In genomic region chr12:84766375-84766774, GRCh38 we compare ENCODE assay signal across 25 cellular contexts.
DNase-seq lines count a peak whose midpoint lies in the region; ATAC-seq, FAIRE-seq and TF ChIP-seq lines count a peak whose summit lies in the region.
"Had no signal": no experiment of that assay in that cellular context is flagged by ENCODE, and none has a peak within 500 bp of the region (broad histone marks: within the 10 kb centered on the region; RNA-seq: fewer than 3 reads in every experiment).

No MANE protein-coding gene starts in this region.

- dilution Hi-C loops in IMR-90 (cut with HindIII; ENCODE audit: low sequenced_read_pairs, unreplicated experiment), result no loop called here

- H3K27me3 ChIP-seq in IMR-90 (ENCODE audit: control insufficient read depth, insufficient read depth, low read length), result no peaks in the 10 kb centered on the region
- H3K27me3 ChIP-seq in H1 (replicated peaks in 1 of 4; ENCODE audit: control insufficient read depth in 3 of 4, extremely low read depth in 1 of 4, insufficient read depth in 3 of 4, low read length in 3 of 4), result no peaks in the 10 kb centered on the region
- H3K27me3 ChIP-seq: BLaER1 treated with 17β-estradiol and CSF1 and Interleukin-3, amounts not matched to agents 10 nM and 100 nM had no signal

- TF ChIP-seq EP300 in A549 (IDR thresholded peaks at IDR 0.05), result no peak
- no peak for TF ChIP-seq EP300 in H1 (IDR thresholded peaks at IDR 0.05; ENCODE audit: borderline replicate concordance in 1 of 2, low read depth in 2 of 2, low read length in 2 of 2)

- no peaks in the 10 kb centered on the region for H3K27me3 Mint-ChIP-seq in activated CD8-positive, alpha-beta T cell treated with anti-CD3 and anti-CD28 coated beads for 36 hours
- H3K27me3 Mint-ChIP-seq: B cell; CD4-positive, alpha-beta T cell had no signal

- TF ChIP-seq CTCF in A549 (IDR thresholded peaks at IDR 0.05) (no peak), IMR-90 (conservative IDR thresholded peaks at IDR 0.05; ENCODE audit: low read depth, low read length) (no peak), H1 (IDR thresholded peaks at IDR 0.05; ENCODE audit: control extremely low read depth in 1 of 3, insufficient read depth in 1 of 3, low read depth in 1 of 3, low read length in 3 of 3) (no peak), kidney (IDR thresholded peaks at IDR 0.05; ENCODE audit: borderline replicate concordance, extremely low read depth, insufficient read depth) (no peak)
- TF ChIP-seq CTCF in activated CD8-positive, alpha-beta T cell treated with anti-CD3 and anti-CD28 coated beads for 36 hours (IDR thresholded peaks at IDR 0.05), result no peak

- H3K27ac ChIP-seq in A549, result no peak overlapping the region
- no peak overlapping the region for H3K27ac ChIP-seq in IMR-90 (ENCODE audit: insufficient read depth, low read length)
- H3K27ac ChIP-seq in H1 (ENCODE audit: low read depth, low read length), result no peak overlapping the region
- H3K27ac ChIP-seq in kidney (ENCODE audit: low read depth in 2 of 2, low read length in 2 of 2), result no peak overlapping the region
- H3K27ac ChIP-seq: BLaER1 treated with 17β-estradiol and CSF1 and Interleukin-3, amounts not matched to agents 10 nM and 100 nM; C4-2B had no signal

- no peak overlapping the region for H3K18ac ChIP-seq in IMR-90 (ENCODE audit: low read depth, low read length)
- no peak overlapping the region for H3K18ac ChIP-seq in H1 (ENCODE audit: extremely low read depth, low read length)

- no peak overlapping the region for H2BK15ac ChIP-seq in IMR-90 (ENCODE audit: low read depth, low read length)
- H2BK15ac ChIP-seq in H1 (ENCODE audit: low read length), result no peak overlapping the region

- TF ChIP-seq POLR2A in A549 (IDR thresholded peaks at IDR 0.05; ENCODE audit: low read length) (no peak), IMR-90 (IDR thresholded peaks at IDR 0.05; ENCODE audit: low read depth, low read length) (no peak), H1 (IDR thresholded peaks at IDR 0.05; ENCODE audit: control extremely low read depth in 1 of 2, low read depth in 2 of 2, low read length in 2 of 2) (no peak)

- H3K56ac ChIP-seq in IMR-90 (ENCODE audit: extremely low read depth, insufficient read depth, low read length), result no peak overlapping the region
- H3K56ac ChIP-seq in H1 (replicated peaks; ENCODE audit: insufficient read length, low read depth, low read length), result no peak overlapping the region

- ATAC-seq in A549 (no peak), IMR-90 (ENCODE audit: low read depth) (no peak)
- no peak for ATAC-seq in activated CD8-positive, alpha-beta T cell treated with anti-CD3 and anti-CD28 coated beads for 36 hours
- ATAC-seq: CD8-positive, alpha-beta T cell had no signal

- H3K79me2 ChIP-seq in H1 (ENCODE audit: control insufficient read depth in 1 of 2, insufficient read depth in 2 of 2, low read length in 2 of 2), result no peaks in the 10 kb centered on the region

- no peak overlapping the region for H3K27ac Mint-ChIP-seq in activated CD8-positive, alpha-beta T cell treated with anti-CD3 and anti-CD28 coated beads for 36 hours
- H3K27ac Mint-ChIP-seq: B cell; CD4-positive, alpha-beta T cell; CD8-positive, alpha-beta T cell had no signal

- H3K14ac ChIP-seq in IMR-90 (replicated peaks; ENCODE audit: low read depth, low read length), result no peak overlapping the region
- H3K14ac ChIP-seq in H1 (ENCODE audit: insufficient read length), result no peak overlapping the region

- H4K8ac ChIP-seq in IMR-90 (ENCODE audit: low read depth in 2 of 2, low read length in 2 of 2) (no peak overlapping the region), H1 (ENCODE audit: extremely low read depth, insufficient read depth, low read length) (no peak overlapping the region)

- H2BK120ac ChIP-seq in IMR-90 (ENCODE audit: low read depth, low read length) (no peak overlapping the region), H1 (replicated peaks; ENCODE audit: low read depth, low read length) (no peak overlapping the region)

- H3K9me1 ChIP-seq in IMR-90 (ENCODE audit: insufficient read depth, low read length), result no peaks in the 10 kb centered on the region

- POLR2A ChIA-PET in A549 (lab: Yijun Ruan, JAX) (no interaction called here), IMR-90 (lab: Charles Lee; ENCODE audit: unreplicated experiment) (no interaction called here), H1 (lab: Charles Lee; ENCODE audit: partially characterized antibody) (no interaction called here)
- POLR2A ChIA-PET in activated CD8-positive, alpha-beta T cell treated with anti-CD3 and anti-CD28 coated beads for 36 hours (lab: Charles Lee), result no interaction called here

- no TSS peak for BruUV-seq in IMR-90 (replicated peaks; lab: Mats Ljungman, UMichigan)

- TF ChIP-seq RAD21 in A549 (conservative IDR thresholded peaks at IDR 0.05 in 1 of 2, IDR thresholded peaks at IDR 0.05 in 1 of 2) (no peak), IMR-90 (IDR thresholded peaks at IDR 0.05; ENCODE audit: low read length) (no peak), H1 (IDR thresholded peaks at IDR 0.05 in 1 of 2, conservative IDR thresholded peaks at IDR 0.05 in 1 of 2; ENCODE audit: low read depth in 2 of 2, low read length in 2 of 2) (no peak)

- H3K9me3 Mint-ChIP-seq in activated CD8-positive, alpha-beta T cell treated with anti-CD3 and anti-CD28 coated beads for 36 hours, result no peaks in the 10 kb centered on the region
- H3K9me3 Mint-ChIP-seq: CD4-positive, alpha-beta T cell had no signal

- intact Hi-C loops in IMR-90 (cut with micrococcal nuclease) (no loop called here), kidney (cut with DNase I) (no loop called here)
- intact Hi-C loops in activated CD8-positive, alpha-beta T cell treated with anti-CD3 and anti-CD28 coated beads for 36 hours (cut with micrococcal nuclease), result no loop called here

- no peak overlapping the region for H2AK9ac ChIP-seq in IMR-90 (replicated peaks; ENCODE audit: low read depth, low read length, poor library complexity)

- in situ Hi-C loops in IMR-90 (cut with MboI; ENCODE audit: low sequenced_read_pairs), result no loop called here

- H3K4me2 ChIP-seq in A549, result no peak overlapping the region
- H3K4me2 ChIP-seq in IMR-90 (ENCODE audit: low read depth, low read length), result no peak overlapping the region
- no peak overlapping the region for H3K4me2 ChIP-seq in H1 (ENCODE audit: insufficient read depth in 1 of 2, low read depth in 2 of 2, low read length in 2 of 2)
- H3K4me2 ChIP-seq: BLaER1 treated with 17β-estradiol and CSF1 and Interleukin-3, amounts not matched to agents 10 nM and 100 nM had no signal

- H3K9me3 ChIP-seq in A549 (no peaks in the 10 kb centered on the region), IMR-90 (ENCODE audit: control insufficient read depth, insufficient read depth, low read length) (no peaks in the 10 kb centered on the region), H1 (ENCODE audit: insufficient read depth in 2 of 2, low read depth in 1 of 2, low read length in 1 of 2) (no peaks in the 10 kb centered on the region), kidney (ENCODE audit: control insufficient read depth in 1 of 2, low read length in 2 of 2) (no peaks in the 10 kb centered on the region)
- H3K9me3 ChIP-seq: BLaER1 treated with 17β-estradiol and CSF1 and Interleukin-3, amounts not matched to agents 10 nM and 100 nM; Caco-2 had no signal

- no peak for FAIRE-seq in A549 (lab: Jason Lieb, UNC)
- no peak for FAIRE-seq in H1 (lab: Jason Lieb, UNC)
- FAIRE-seq in kidney (lab: Jason Lieb, UNC), result no peak
- FAIRE-seq: A204.1, D721Med, G401.6, GM12891, GM19239 had no signal

- H2AFZ ChIP-seq in IMR-90 (replicated peaks; ENCODE audit: low read length, poor library complexity), result no peak overlapping the region
- H2AFZ ChIP-seq in H1 (ENCODE audit: low read length), result no peak overlapping the region

- CTCF ChIA-PET in A549 (lab: Yijun Ruan, JAX) (no interaction called here), IMR-90 (lab: Yijun Ruan, JAX) (no interaction called here), H1 (lab: Charles Lee; ENCODE audit: partially characterized antibody) (interaction anchor here (1.2 kb wide), 1 partner anchor 76 kb away, joined by 4 read pairs; no protein-coding TSS in a partner anchor)
- CTCF ChIA-PET in activated CD8-positive, alpha-beta T cell treated with anti-CD3 and anti-CD28 coated beads for 36 hours (lab: Charles Lee), result no interaction called here

- H3K79me1 ChIP-seq in IMR-90 (ENCODE audit: low read depth in 1 of 2, low read length in 2 of 2), result no peaks in the 10 kb centered on the region
- no peaks in the 10 kb centered on the region for H3K79me1 ChIP-seq in H1 (ENCODE audit: low read depth, low read length)

- no peak overlapping the region for H2BK5ac ChIP-seq in IMR-90 (ENCODE audit: low read depth, low read length, poor library complexity, severe bottlenecking)
- H2BK5ac ChIP-seq in H1 (ENCODE audit: low read depth, low read length), result no peak overlapping the region

- H4K91ac ChIP-seq in IMR-90 (ENCODE audit: insufficient read depth, low read depth, low read length) (no peak overlapping the region), H1 (replicated peaks; ENCODE audit: insufficient read length, low read length) (no peak overlapping the region)

- no peaks in the 10 kb centered on the region for H3K23me2 ChIP-seq in H1 (ENCODE audit: low read depth, low read length)

- H2AK5ac ChIP-seq in IMR-90 (ENCODE audit: low read depth, low read length), result no peak overlapping the region
- H2AK5ac ChIP-seq in H1 (ENCODE audit: low read depth, low read length), result no peak overlapping the region

- no peak overlapping the region for H3K23ac ChIP-seq in IMR-90 (ENCODE audit: low read depth, low read length)
- H3K23ac ChIP-seq in H1 (ENCODE audit: insufficient read length), result no peak overlapping the region

- H3K4ac ChIP-seq in IMR-90 (ENCODE audit: low read depth, low read length) (no peak overlapping the region), H1 (replicated peaks; ENCODE audit: insufficient read length, low read depth, low read length) (no peak overlapping the region)

- H2BK12ac ChIP-seq in H1 (ENCODE audit: low read depth, low read length), result no peak overlapping the region

- DNase-seq in A549 (ENCODE audit: low read depth in 1 of 2, low spot score in 1 of 2) (no peak), IMR-90 (no peak), RPMI8226 (peak; percentile 14), H1 (ENCODE audit: low read depth in 1 of 2, low spot score in 2 of 2) (no peak), DMS53 treated with DMSO at 0.1 percent for 48 hours (lab: John Stamatoyannopoulos, UW; ENCODE audit: unreplicated experiment) (no peak), kidney (no peak)
- DNase-seq in activated CD8-positive, alpha-beta T cell treated with anti-CD3 and anti-CD28 coated beads for 36 hours, result no peak
- DNase-seq: 8988T; AML-193; Caco-2; Calu3; CD4-positive, alpha-beta T cell; CD8-positive, alpha-beta T cell; DMS153; DMS53; DMS79 treated with DMSO at 0.1 percent for 48 hours; GF-D8 had no signal

- H3K4me1 ChIP-seq in A549 (no peaks in the 10 kb centered on the region), IMR-90 (ENCODE audit: control insufficient read depth, insufficient read depth, low read length) (no peaks in the 10 kb centered on the region), H1 (replicated peaks in 1 of 4; ENCODE audit: control insufficient read depth in 3 of 4, insufficient read depth in 4 of 4, low read length in 3 of 4) (peaks cover 0 to 4% (median 0%) of the 10 kb centered on the region in 4 experiments; a peak in 1 of 7 replicates), kidney (ENCODE audit: control insufficient read depth in 1 of 2, insufficient read depth in 1 of 2, low read depth in 1 of 2, low read length in 2 of 2) (no peaks in the 10 kb centered on the region)
- H3K4me1 ChIP-seq: BLaER1 treated with 17β-estradiol and CSF1 and Interleukin-3, amounts not matched to agents 10 nM and 100 nM; Caco-2 had no signal

- H3K9ac ChIP-seq in IMR-90 (ENCODE audit: low read depth, low read length), result no peak overlapping the region
- H3K9ac ChIP-seq in H1 (replicated peaks in 1 of 4; ENCODE audit: extremely low read depth in 1 of 4, low read depth in 3 of 4, low read length in 3 of 4), result no peak overlapping the region
- H3K9ac ChIP-seq in kidney (ENCODE audit: low read length in 2 of 2), result no peak overlapping the region
- H3K9ac ChIP-seq: BLaER1 treated with 17β-estradiol and CSF1 and Interleukin-3, amounts not matched to agents 10 nM and 100 nM had no signal

- H3K4me1 Mint-ChIP-seq in activated CD8-positive, alpha-beta T cell treated with anti-CD3 and anti-CD28 coated beads for 36 hours (ENCODE audit: low read depth), result no peaks in the 10 kb centered on the region
- H3K4me1 Mint-ChIP-seq: B cell had no signal

- H2BK20ac ChIP-seq in IMR-90 (ENCODE audit: low read depth, low read length) (no peak overlapping the region), H1 (ENCODE audit: low read length) (no peak overlapping the region)

- H3K36me3 ChIP-seq in IMR-90 (ENCODE audit: control insufficient read depth, insufficient read depth, low read length) (no peaks in the 10 kb centered on the region), H1 (ENCODE audit: control insufficient read depth in 2 of 4, insufficient read depth in 4 of 4, low read length in 3 of 4) (no peaks in the 10 kb centered on the region), kidney (ENCODE audit: control insufficient read depth in 1 of 2, insufficient read depth in 2 of 2, low read length in 2 of 2) (no peaks in the 10 kb centered on the region)
- H3K36me3 ChIP-seq: BLaER1 treated with 17β-estradiol and CSF1 and Interleukin-3, amounts not matched to agents 10 nM and 100 nM had no signal

- no peak overlapping the region for H4K5ac ChIP-seq in IMR-90 (ENCODE audit: low read depth, low read length)
- no peak overlapping the region for H4K5ac ChIP-seq in H1 (ENCODE audit: insufficient read length, low read depth, low read length)

- H4K20me1 ChIP-seq in IMR-90 (ENCODE audit: insufficient read depth, low read length) (no peaks in the 10 kb centered on the region), H1 (replicated peaks in 1 of 2; ENCODE audit: control insufficient read depth in 1 of 2, insufficient read depth in 2 of 2, low read length in 2 of 2) (no peaks in the 10 kb centered on the region)
- H4K20me1 ChIP-seq: BLaER1 treated with 17β-estradiol and CSF1 and Interleukin-3, amounts not matched to agents 10 nM and 100 nM had no signal

- H3K4me3 Mint-ChIP-seq in activated CD8-positive, alpha-beta T cell treated with anti-CD3 and anti-CD28 coated beads for 36 hours, result no peak overlapping the region
- H3K4me3 Mint-ChIP-seq: B cell; CD4-positive, alpha-beta T cell; CD8-positive, alpha-beta T cell had no signal

- H3K4me3 ChIP-seq in A549 (no peak overlapping the region), IMR-90 (ENCODE audit: insufficient read depth, low read depth, low read length) (no peak overlapping the region), H1 (ENCODE audit: extremely low read depth in 1 of 4, insufficient read depth in 2 of 4, low read depth in 3 of 4, low read length in 4 of 4) (no peak overlapping the region), kidney (ENCODE audit: low read length in 2 of 2) (no peak overlapping the region)
- H3K4me3 ChIP-seq: BLaER1 treated with 17β-estradiol and CSF1 and Interleukin-3, amounts not matched to agents 10 nM and 100 nM had no signal

- no peaks in the 10 kb centered on the region for H3K36me3 Mint-ChIP-seq in activated CD8-positive, alpha-beta T cell treated with anti-CD3 and anti-CD28 coated beads for 36 hours (ENCODE audit: low read depth)
- H3K36me3 Mint-ChIP-seq: CD8-positive, alpha-beta T cell had no signal

Comparison
In these comparisons a context has a peak if more than half of its experiments do, and no peak if none do; other contexts are left out.
1. Of the 18 proteins assayed by ChIP-seq in both H1 and A549: peak only in H1: none; only in A549: none; in both: MAFK; in neither: 17.